8 cellular contexts compared by ENCODE assay signal in the genomic region with DNA sequence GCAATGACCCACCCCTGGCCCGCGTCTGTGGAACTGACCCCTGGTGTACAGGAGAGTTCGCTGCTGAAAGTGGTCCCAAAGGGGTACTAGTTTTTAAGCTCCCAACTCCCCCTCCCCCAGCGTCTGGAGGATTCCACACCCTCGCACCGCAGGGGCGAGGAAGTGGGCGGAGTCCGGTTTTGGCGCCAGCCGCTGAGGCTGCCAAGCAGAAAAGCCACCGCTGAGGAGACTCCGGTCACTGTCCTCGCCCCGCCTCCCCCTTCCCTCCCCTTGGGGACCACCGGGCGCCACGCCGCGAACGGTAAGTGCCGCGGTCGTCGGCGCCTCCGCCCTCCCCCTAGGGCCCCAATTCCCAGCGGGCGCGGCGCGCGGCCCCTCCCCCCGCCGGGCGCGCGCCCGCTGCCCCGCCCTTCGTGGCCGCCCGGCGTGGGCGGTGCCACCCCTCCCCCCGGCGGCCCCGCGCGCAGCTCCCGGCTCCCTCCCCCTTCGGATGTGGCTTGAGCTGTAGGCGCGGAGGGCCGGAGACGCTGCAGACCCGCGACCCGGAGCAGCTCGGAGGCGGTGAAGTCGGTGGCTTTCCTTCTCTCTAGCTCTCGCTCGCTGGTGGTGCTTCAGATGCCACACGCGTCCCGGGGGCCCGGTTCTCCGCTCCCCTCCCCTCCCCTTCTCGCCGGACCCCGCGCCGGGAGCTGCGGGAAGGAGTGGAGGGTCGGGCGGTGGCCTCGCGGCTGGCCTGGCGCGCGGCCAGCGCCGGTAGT. TPM values are rescaled to one million over a fixed set of nuclear protein-coding genes. Genes with fewer than 3 reads are reported as not detected.
DNase-seq lines count a peak whose midpoint lies in the region; ATAC-seq and TF ChIP-seq lines count a peak whose summit lies in the region.

A gene (plus strand): TSS at position 485 of the 758 bp plus-strand sequence. CDS start 1,254 bp downstream, outside the sequence.

- peak; percentile 86 for TF ChIP-seq POLR2A in transverse colon (IDR thresholded peaks at IDR 0.05)

- H3K27ac ChIP-seq in transverse colon = peak within 1 kb of the TSS; percentile 97 to 100 (median 99)

- TF ChIP-seq CTCF in GM13976 (IDR thresholded peaks at IDR 0.05; ENCODE audit: borderline replicate concordance, control extremely low read depth, extremely low read depth, insufficient read depth, missing control alignments) (no peak), transverse colon (IDR thresholded peaks at IDR 0.05) (no peak)

- in situ Hi-C loops in GM13976 (cut with MboI; ENCODE audit: low sequenced_read_pairs, unreplicated experiment) (loop anchor here (10.0 kb wide), 1 partner anchor 163 kb away; no protein-coding TSS in a partner anchor), transverse colon (cut with MboI; ENCODE audit: low pct_ligation_motif_present in 1 of 4, low pct_unique_long_range_greater_than_20kb in 1 of 4, low sequenced_read_pairs in 3 of 4) (no loop called here)

- peaks cover 0 to 16% (median 3%) of the 10 kb centered on the region in 4 donors for H3K36me3 ChIP-seq in transverse colon

- no peaks in the 10 kb centered on the region for H3K27me3 ChIP-seq in transverse colon

- H3K27ac Mint-ChIP-seq in activated naive CD8-positive, alpha-beta T cell treated with anti-CD3 and anti-CD28 coated beads, Interleukin-2, amount 50 U/mL, for 24 hours = peak within 1 kb of the TSS; percentile 100

- peak; percentile 45 for ATAC-seq in HG02763 (IDR thresholded peaks at IDR 0.05; ENCODE audit: unreplicated experiment)
- peak; percentile 62 for ATAC-seq in activated naive CD8-positive, alpha-beta T cell treated with anti-CD3 and anti-CD28 coated beads, Interleukin-2, amount 50 U/mL, for 24 hours

- peak; percentile 88 for DNase-seq in GM13976 (ENCODE audit: low spot score)
- DNase-seq in NCI-H1417 treated with DMSO at 0.1 percent for 48 hours (lab: John Stamatoyannopoulos, UW) = peak; percentile 97
- peak; percentile 76 for DNase-seq in T follicular helper cell (ENCODE audit: low read depth)
- peak; percentile 93 for DNase-seq in activated naive CD8-positive, alpha-beta T cell treated with anti-CD3 and anti-CD28 coated beads, Interleukin-2, amount 50 U/mL, for 24 hours
- DNase-seq in cardiac septum (ENCODE audit: low spot score) = peak; percentile 96
- DNase-seq in pons (ENCODE audit: low spot score) = peak; percentile 85
- DNase-seq in transverse colon = peak; percentile 91

- peaks cover 4% of the 10 kb centered on the region for H3K27me3 Mint-ChIP-seq in activated naive CD8-positive, alpha-beta T cell treated with anti-CD3 and anti-CD28 coated beads, Interleukin-2, amount 50 U/mL, for 24 hours

- no peaks in the 10 kb centered on the region for H3K9me3 ChIP-seq in transverse colon

- peak within 1 kb of the TSS; percentile 78 to 98 (median 86) for H3K4me3 ChIP-seq in transverse colon

- peaks cover 51% of the 10 kb centered on the region for H3K4me1 Mint-ChIP-seq in activated naive CD8-positive, alpha-beta T cell treated with anti-CD3 and anti-CD28 coated beads, Interleukin-2, amount 50 U/mL, for 24 hours

- peak within 1 kb of the TSS; percentile 99 for H3K4me3 Mint-ChIP-seq in activated naive CD8-positive, alpha-beta T cell treated with anti-CD3 and anti-CD28 coated beads, Interleukin-2, amount 50 U/mL, for 24 hours

- intact Hi-C loops in cardiac septum (cut with DNase I) = loop anchor here (5.0 to 10.0 kb wide), 2 partner anchors 661 to 903 kb away; a partner anchor contains a TSS
- intact Hi-C loops in transverse colon (cut with DNase I; ENCODE audit: low total_unique reads) = loop anchor here (2.0 to 10.0 kb wide), 2 partner anchors 163 to 345 kb away; no protein-coding TSS in a partner anchor

- peaks cover 83% of the 10 kb centered on the region for H3K36me3 Mint-ChIP-seq in activated naive CD8-positive, alpha-beta T cell treated with anti-CD3 and anti-CD28 coated beads, Interleukin-2, amount 50 U/mL, for 24 hours (ENCODE audit: low read depth)

- H3K9me3 Mint-ChIP-seq in activated naive CD8-positive, alpha-beta T cell treated with anti-CD3 and anti-CD28 coated beads, Interleukin-2, amount 50 U/mL, for 24 hours = no peaks in the 10 kb centered on the region

- WGBS in transverse colon (ENCODE audit: low coverage in 1 of 2), 2 donors = 0% methylated on average over 24 of the region's 84 CpGs; no CpG with 5 or more reads in 1 of the 2 donors

- H3K4me1 ChIP-seq in transverse colon = peaks cover 27 to 49% (median 36%) of the 10 kb centered on the region in 4 donors

- TF ChIP-seq EP300 in transverse colon (IDR thresholded peaks at IDR 0.05; ENCODE audit: low read depth) = no peak

RNA-seq across cellular contexts. Expression of the gene that starts here (rescaled TPM):
- total RNA-seq in cardiac septum = 66.8 TPM
- 100 to 1,000 TPM in 1 of 4 donors, 10 to 100 TPM in 3; 48.2 to 107 (median 60.3) TPM for total RNA-seq in transverse colon

Comparison
In these comparisons a context has a peak if more than half of its experiments do, and no peak if none do; other contexts are left out.
1. Peak in every context shown above with its lines: DNase-seq, ATAC-seq, H3K4me3 ChIP-seq and H3K27ac ChIP-seq.